8 cellular contexts compared by ENCODE assay signal in the genomic region with DNA sequence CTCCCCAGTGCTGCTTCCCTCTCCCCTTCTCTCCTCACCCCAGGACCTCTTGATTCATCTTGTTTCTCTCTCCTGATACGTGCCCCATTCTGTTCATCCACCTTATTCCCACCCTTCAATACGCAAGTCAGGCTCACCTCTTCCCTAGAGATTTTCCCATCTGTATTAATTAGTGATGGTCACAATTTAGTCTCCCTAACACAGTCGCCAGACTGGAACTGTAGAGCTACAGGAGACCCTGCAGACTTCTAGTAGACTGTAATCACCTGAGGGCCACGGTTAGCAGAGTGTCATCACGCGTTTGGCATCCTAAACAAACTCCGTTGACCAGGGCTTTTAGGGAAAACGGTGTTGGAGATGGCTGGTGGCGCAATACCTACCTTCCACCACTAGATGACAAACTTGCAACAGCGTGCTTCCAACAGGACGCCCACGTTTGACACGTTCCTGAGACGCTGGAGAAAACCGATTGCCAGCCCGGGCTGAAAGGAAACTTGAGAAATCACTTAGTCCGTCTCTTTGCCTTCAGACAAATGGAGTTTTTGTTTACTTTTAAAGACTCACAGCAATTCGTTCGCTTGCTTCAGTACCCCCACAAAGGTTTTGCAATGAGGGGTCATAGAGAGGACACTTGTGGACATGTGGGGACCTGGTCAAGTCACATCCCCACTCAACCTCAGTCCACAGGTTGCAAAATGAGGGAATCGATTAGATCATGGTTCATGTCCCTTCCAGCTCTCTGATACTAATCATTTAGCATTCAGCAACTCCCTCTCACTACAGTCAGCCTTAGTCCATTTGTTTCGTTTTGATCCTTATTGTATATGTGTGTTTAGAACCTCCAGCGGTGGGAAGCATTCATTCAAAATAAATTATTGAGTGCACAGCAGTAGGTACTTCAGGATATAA. TPM values are rescaled to one million over a fixed set of nuclear protein-coding genes. Genes with fewer than 3 reads are reported as not detected.
DNase-seq lines count a peak whose midpoint lies in the region; ATAC-seq and TF ChIP-seq lines count a peak whose summit lies in the region.

No MANE protein-coding gene starts in this region.

- H3K4me2 ChIP-seq in PC-3 (ENCODE audit: low read length): peak overlapping the region; percentile 78

- peak; percentile 62 for DNase-seq in activated gamma-delta T cell treated with Interleukin-2 at 50 U/mL for 16 hours
- no peak for DNase-seq in activated gamma-delta T cell (lab: John Stamatoyannopoulos, UW)
- peak; percentile 52 for DNase-seq in KG1 (lab: John Stamatoyannopoulos, UW)
- DNase-seq in PC-3: peak; percentile 99
- peak; percentile 68 for DNase-seq in activated T-cell treated with anti-CD3 and anti-CD28 coated beads for 4 hours
- peak; percentile 88 to 90 for DNase-seq in erythroblast (lab: John Stamatoyannopoulos, UW)
- DNase-seq in stimulated activated CD8-positive, alpha-beta memory T cell treated with anti-CD3 and anti-CD28 coated beads, Interleukin-7, amount 100 ng/mL, for 1 hour (ENCODE audit: low read depth in 2 of 2): peak; percentile 24 to 58

- no peak for TF ChIP-seq POLR2A in erythroblast (IDR thresholded peaks at IDR 0.05; ENCODE audit: low read length)

- ATAC-seq in PC-3: peak; percentile 84

- CTCF ChIA-PET in PC-3 (lab: Charles Lee): interaction anchor here (1.7 to 2.4 kb wide), 2 partner anchors 10 to 86 kb away, joined by 10 to 25 read pairs; no protein-coding TSS in a partner anchor

- H3K4me1 ChIP-seq in PC-3 (ENCODE audit: insufficient read depth, low read length): peaks cover 28% of the 10 kb centered on the region
- peaks cover 8 to 17% of the 10 kb centered on the region in 2 donors for H3K4me1 ChIP-seq in muscle layer of duodenum (ENCODE audit: control insufficient read depth in 1 of 2, insufficient read depth in 2 of 2, low read length in 2 of 2)

- no peak overlapping the region for H3K27ac ChIP-seq in PC-3 (ENCODE audit: low read length)
- H3K27ac ChIP-seq in muscle layer of duodenum (ENCODE audit: low read length): peak overlapping the region; percentile 37

- no peaks in the 10 kb centered on the region for H3K79me2 ChIP-seq in PC-3 (ENCODE audit: low read length)

- H3K9me3 ChIP-seq in PC-3 (ENCODE audit: low read length) (no peaks in the 10 kb centered on the region), muscle layer of duodenum (ENCODE audit: control insufficient read depth in 1 of 2, low read length in 2 of 2) (no peaks in the 10 kb centered on the region)

- TF ChIP-seq CTCF in PC-3 (conservative IDR thresholded peaks at IDR 0.05; ENCODE audit: low read depth, low read length): peak; percentile 100

- peak overlapping the region; percentile 29 for H3K9ac ChIP-seq in PC-3 (ENCODE audit: low read length)

- no peaks in the 10 kb centered on the region for H3K27me3 ChIP-seq in PC-3 (ENCODE audit: low read length)
- H3K27me3 ChIP-seq in muscle layer of duodenum (ENCODE audit: low read depth, low read length): no peaks in the 10 kb centered on the region

- no peaks in the 10 kb centered on the region for H3F3A ChIP-seq in PC-3 (ENCODE audit: low read length, unreplicated experiment)

- BruUV-seq in PC-3 (replicated peaks; lab: Mats Ljungman, UMichigan): TSS peak; percentile 35

- no peaks in the 10 kb centered on the region for H4K20me1 ChIP-seq in PC-3 (ENCODE audit: low read length)

- peak overlapping the region; percentile 85 for H2AFZ ChIP-seq in PC-3 (ENCODE audit: low read length)

- no peaks in the 10 kb centered on the region for H3K9me2 ChIP-seq in PC-3 (replicated peaks; ENCODE audit: low read length)

- peak overlapping the region; percentile 58 for H3K4me3 ChIP-seq in PC-3 (ENCODE audit: low read length)
- H3K4me3 ChIP-seq in muscle layer of duodenum (ENCODE audit: low read depth in 1 of 2, low read length in 2 of 2): peak overlapping the region in 1 of 2 donors; percentile 58

- POLR2A ChIA-PET in PC-3 (lab: Charles Lee; ENCODE audit: unreplicated experiment): no interaction called here

- H3K36me3 ChIP-seq in PC-3 (ENCODE audit: low read depth, low read length) (no peaks in the 10 kb centered on the region), muscle layer of duodenum (ENCODE audit: control insufficient read depth in 1 of 2, insufficient read depth in 2 of 2, low read length in 2 of 2) (no peaks in the 10 kb centered on the region)

- intact Hi-C loops in PC-3 (cut with micrococcal nuclease): loop anchor here (1.0 to 10.0 kb wide), 3 partner anchors 11 to 395 kb away; no protein-coding TSS in a partner anchor

RNA-seq across cellular contexts. Expression of a gene that starts 20.6 kb away (rescaled TPM):
- total RNA-seq in PC-3 (2014; rRNA removed): 1.6 and 2.2 TPM in 2 replicates

RNA-seq across cellular contexts. Expression of a gene that starts 23.8 kb away (rescaled TPM):
- 0.36 and 0.69 TPM in 2 replicates for total RNA-seq in PC-3 (2014; rRNA removed)

RNA-seq across cellular contexts. Expression of a gene that starts 40.7 kb away (rescaled TPM):
- total RNA-seq in PC-3 (2014; rRNA removed): 149 and 167 TPM in 2 replicates
